In the genomic region with DNA sequence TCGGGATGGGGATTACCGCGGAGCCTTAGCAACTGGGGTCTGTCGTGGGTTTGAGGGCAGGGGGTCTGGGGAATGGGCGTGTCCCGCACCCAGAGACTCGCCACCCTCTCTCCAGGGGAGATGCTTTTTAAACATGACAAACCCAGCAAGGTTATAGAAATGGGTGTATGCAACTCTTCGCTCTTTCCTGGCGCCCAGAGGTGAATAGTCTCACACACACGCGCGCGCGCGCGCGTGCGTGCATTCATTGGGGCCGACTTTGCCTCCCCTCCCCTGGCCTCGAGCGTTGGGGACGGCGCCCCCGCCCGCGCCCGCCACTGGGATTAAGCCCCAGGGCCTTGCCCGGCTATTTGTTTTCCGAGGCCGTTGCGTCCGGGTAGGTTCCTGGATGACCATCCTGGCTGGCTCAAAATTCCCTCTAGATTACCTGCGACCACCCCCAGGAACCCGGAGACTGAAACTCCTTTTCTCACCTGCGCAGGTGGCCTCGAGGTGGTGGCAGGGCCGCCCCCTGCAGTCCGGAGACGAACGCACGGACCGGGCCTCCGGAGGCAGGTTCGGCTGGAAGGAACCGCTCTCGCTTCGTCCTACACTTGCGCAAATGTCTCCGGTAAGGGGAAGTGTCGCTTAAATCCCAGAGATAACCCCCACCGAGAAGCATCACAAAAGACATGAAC, we compare ENCODE assay signal across 8 cellular contexts. TPM values are rescaled to one million over a fixed set of nuclear protein-coding genes. Genes with fewer than 3 reads are reported as not detected.
DNase-seq lines count a peak whose midpoint lies in the region; ATAC-seq and TF ChIP-seq lines count a peak whose summit lies in the region.

No MANE protein-coding gene starts in this region.

- peaks cover 6% of the 10 kb centered on the region for H3K36me3 Mint-ChIP-seq in progenitor cell of endocrine pancreas (ENCODE audit: insufficient read depth)

- no peaks in the 10 kb centered on the region for H3K27me3 Mint-ChIP-seq in progenitor cell of endocrine pancreas

- ATAC-seq in HG02642 (IDR thresholded peaks at IDR 0.05; ENCODE audit: poor library complexity, unreplicated experiment) (peak; percentile 23), HG03039 (IDR thresholded peaks at IDR 0.05; ENCODE audit: unreplicated experiment) (no peak)

- H3K9me3 Mint-ChIP-seq in progenitor cell of endocrine pancreas (ENCODE audit: low read depth), result no peaks in the 10 kb centered on the region

- DNase-seq in NOMO-1 (lab: John Stamatoyannopoulos, UW; ENCODE audit: unreplicated experiment in 2 of 2), result peak; percentile 80 to 82
- peak; percentile 3 for DNase-seq in activated T-helper 9 cell treated with anti-CD3 and anti-CD28 coated beads, Interleukin-2, amount 50 U/mL, for 16 hours (ENCODE audit: low read depth)
- DNase-seq in glomerular visceral epithelial cell (ENCODE audit: extremely low spot score), result peak; percentile 15
- peak; percentile 50 for DNase-seq in progenitor cell of endocrine pancreas (ENCODE audit: low spot score, unreplicated experiment)
- no peak for DNase-seq in COLO829 (ENCODE audit: low spot score)

- peaks cover 21% of the 10 kb centered on the region for H3K4me1 Mint-ChIP-seq in progenitor cell of endocrine pancreas (ENCODE audit: low read depth)

- peak overlapping the region; percentile 84 for H3K4me3 Mint-ChIP-seq in progenitor cell of endocrine pancreas (ENCODE audit: low read depth)

- TF ChIP-seq CTCF in GM12874 (IDR thresholded peaks at IDR 0.05; ENCODE audit: insufficient read depth, low read depth, low read length), result peak; percentile 17; the same call in 1 of the 2 replicates
- TF ChIP-seq CTCF in progenitor cell of endocrine pancreas (IDR thresholded peaks at IDR 0.05; ENCODE audit: unreplicated experiment), result peak; percentile 57

- H3K27ac Mint-ChIP-seq in progenitor cell of endocrine pancreas, result peak overlapping the region; percentile 94

RNA-seq across cellular contexts. Expression of a gene that starts 0.8 kb away (rescaled TPM):
- total RNA-seq in progenitor cell of endocrine pancreas, result 33.7 and 44.3 TPM in 2 replicates
